In the genomic region with DNA sequence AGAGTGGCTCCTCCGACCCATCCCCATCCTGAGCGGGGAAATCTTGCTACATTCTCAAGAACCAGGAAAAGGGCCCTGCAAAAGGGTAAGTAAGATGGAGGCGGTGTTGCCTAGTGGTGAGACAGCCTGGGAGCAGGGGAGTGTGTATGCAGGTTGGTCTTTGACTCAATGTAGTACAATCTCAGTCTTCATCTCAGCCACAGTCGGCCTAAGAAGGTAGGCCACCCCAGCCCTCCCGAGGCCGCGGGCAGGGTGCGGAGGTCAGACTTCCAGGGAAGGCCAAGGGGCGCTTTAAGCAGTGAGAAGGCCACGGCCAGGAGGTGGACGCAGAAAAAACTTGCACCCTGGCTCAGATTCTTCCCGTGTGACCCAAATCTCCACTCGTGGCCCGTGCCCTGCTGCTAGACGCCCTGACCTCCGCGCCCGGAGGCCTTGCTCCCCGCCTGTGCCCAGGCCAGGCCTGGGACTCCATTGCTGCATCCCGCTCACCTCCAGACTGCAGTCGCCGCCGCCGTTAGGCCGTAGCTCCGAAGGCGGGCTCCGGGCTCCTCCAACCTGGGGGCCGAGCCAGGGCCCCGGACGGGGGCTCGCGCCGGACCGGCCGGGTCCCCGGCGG, we compare ENCODE assay signal across 8 cellular contexts. TPM values are rescaled to one million over a fixed set of nuclear protein-coding genes. Genes with fewer than 3 reads are reported as not detected.
DNase-seq lines count a peak whose midpoint lies in the region; ATAC-seq and TF ChIP-seq lines count a peak whose summit lies in the region.

No MANE protein-coding gene starts in this region.

- H2AFZ ChIP-seq in mammary epithelial cell (ENCODE audit: low read depth, low read length) = peak overlapping the region; percentile 94

- H3K4me2 ChIP-seq in mammary epithelial cell (ENCODE audit: insufficient read depth, low read depth, low read length) = peak overlapping the region; percentile 99

- no peak for TF ChIP-seq CTCF in AG09309 (IDR thresholded peaks at IDR 0.05; ENCODE audit: control insufficient read depth, insufficient read depth, low read depth, low read length, missing control alignments)
- TF ChIP-seq CTCF in GM12875 (IDR thresholded peaks at IDR 0.05; ENCODE audit: borderline replicate concordance, insufficient read depth, low read depth, low read length) = no peak
- TF ChIP-seq CTCF in mammary epithelial cell (conservative IDR thresholded peaks at IDR 0.05 in 1 of 2, IDR thresholded peaks at IDR 0.05 in 1 of 2; ENCODE audit: extremely low read depth in 1 of 2, insufficient read depth in 1 of 2, low read depth in 1 of 2, low read length in 2 of 2) = no peak
- no peak for TF ChIP-seq CTCF in liver (IDR thresholded peaks at IDR 0.05; ENCODE audit: low read depth, low read length, missing input control)
- TF ChIP-seq CTCF in tibial artery (IDR thresholded peaks at IDR 0.05) = no peak

- 16% methylated on average over 11 of the region's 38 CpGs for WGBS in mammary epithelial cell (ENCODE audit: low coverage, missing lambda C conversion rate)
- WGBS in liver = 9% methylated on average over 38 of the region's 38 CpGs

- dilution Hi-C loops in mammary epithelial cell (cut with HindIII; ENCODE audit: low sequenced_read_pairs) = no loop called here

- H3K27ac ChIP-seq in mammary epithelial cell (ENCODE audit: insufficient read depth, low read depth, low read length) (peak overlapping the region; percentile 67), liver (ENCODE audit: low read depth in 1 of 2, low read length in 2 of 2) (peak overlapping the region in 1 of 2 donors; percentile 92), tibial artery (peak overlapping the region; percentile 90 to 92)

- H3K9me3 ChIP-seq in mammary epithelial cell (replicated peaks; ENCODE audit: insufficient read depth, low read length) (no peaks in the 10 kb centered on the region), liver (ENCODE audit: control insufficient read depth in 4 of 4, low read length in 3 of 4) (no peaks in the 10 kb centered on the region), tibial artery (no peaks in the 10 kb centered on the region)

- peak overlapping the region; percentile 86 for H3K9ac ChIP-seq in mammary epithelial cell (ENCODE audit: insufficient read depth, low read length)
- no peak overlapping the region for H3K9ac ChIP-seq in liver (ENCODE audit: low read depth in 1 of 2, low read length in 2 of 2)

- TF ChIP-seq RAD21 in liver (IDR thresholded peaks at IDR 0.05) = no peak

- ATAC-seq in HG02870 (IDR thresholded peaks at IDR 0.05; ENCODE audit: unreplicated experiment) = peak; percentile 21

- intact Hi-C loops in mammary epithelial cell (cut with micrococcal nuclease) = loop anchor here (2.0 kb wide), 1 partner anchor 68 kb away; no protein-coding TSS in a partner anchor
- intact Hi-C loops in tibial artery (cut with DNase I; ENCODE audit: low total_unique reads) = loop anchor here (2.0 kb wide), 1 partner anchor 14 kb away; the partner anchor contains the start of gene TULP3

- H3K27me3 ChIP-seq in mammary epithelial cell (ENCODE audit: insufficient read depth, low read length) (no peaks in the 10 kb centered on the region), liver (ENCODE audit: control insufficient read depth in 4 of 4, insufficient read depth in 4 of 4, low read length in 3 of 4) (no peaks in the 10 kb centered on the region), tibial artery (no peaks in the 10 kb centered on the region)

- H3K79me2 ChIP-seq in mammary epithelial cell (ENCODE audit: insufficient read depth, low read length) = peaks cover 87% of the 10 kb centered on the region

- CTCF ChIA-PET in mammary epithelial cell (lab: Charles Lee; ENCODE audit: low non-redundant PET) = interaction anchor here (0.6 to 1.1 kb wide), 2 partner anchors 9 to 1371 kb away, joined by 3 to 17 read pairs; no protein-coding TSS in a partner anchor

- no peaks in the 10 kb centered on the region for H4K20me1 ChIP-seq in mammary epithelial cell (ENCODE audit: insufficient read depth, low read length)

- DNase-seq in AG09309 (ENCODE audit: low read depth) (no peak), NOMO-1 treated with dmso at 0.1 percent for 144 hours (lab: John Stamatoyannopoulos, UW; ENCODE audit: unreplicated experiment) (peak; percentile 7), mammary epithelial cell (peak; percentile 48), tibial artery (no peak), hippocampal formation (lab: John Stamatoyannopoulos, UW) (no peak)

- in situ Hi-C loops in mammary epithelial cell (cut with MboI; ENCODE audit: low sequenced_read_pairs in 2 of 2) = loop anchor here in 1 of 2 donors (25.0 kb wide), 1 partner anchor 161 kb away; no protein-coding TSS in a partner anchor

- H3K4me3 ChIP-seq in AG09309 (ENCODE audit: control insufficient read depth, low read depth, low read length) = peak overlapping the region; percentile 65
- peak overlapping the region; percentile 94 for H3K4me3 ChIP-seq in GM12875 (ENCODE audit: low read depth, low read length)
- peak overlapping the region; percentile 63 to 89 (median 77) for H3K4me3 ChIP-seq in mammary epithelial cell (replicated peaks in 1 of 3; ENCODE audit: insufficient read depth in 1 of 3, low read depth in 2 of 3, low read length in 3 of 3)
- peak overlapping the region; percentile 49 to 95 (median 74) for H3K4me3 ChIP-seq in liver (ENCODE audit: low read depth in 1 of 3, low read length in 3 of 3)
- peak overlapping the region; percentile 84 to 90 for H3K4me3 ChIP-seq in tibial artery

- peaks cover 18% of the 10 kb centered on the region for H3K36me3 ChIP-seq in mammary epithelial cell (ENCODE audit: insufficient read depth, low read length)
- no peaks in the 10 kb centered on the region for H3K36me3 ChIP-seq in liver (ENCODE audit: control insufficient read depth in 4 of 4, insufficient read depth in 3 of 4, low read depth in 1 of 4, low read length in 3 of 4)
- H3K36me3 ChIP-seq in tibial artery = no peaks in the 10 kb centered on the region

- BruUV-seq in mammary epithelial cell (replicated peaks; lab: Mats Ljungman, UMichigan) = TSS peak; percentile 24

- H3K4me1 ChIP-seq in mammary epithelial cell (ENCODE audit: insufficient read depth, low read length) = peaks cover 18% of the 10 kb centered on the region
- H3K4me1 ChIP-seq in liver (ENCODE audit: control insufficient read depth in 4 of 4, insufficient read depth in 4 of 4, low read length in 3 of 4) = peaks cover 3 to 17% (median 12%) of the 10 kb centered on the region in 4 donors
- H3K4me1 ChIP-seq in tibial artery = peaks cover 0 to 19% (median 14%) of the 10 kb centered on the region in 4 donors

TF ChIP-seq in liver, 16 proteins besides CTCF, POLR2A, EP300 and RAD21:
- TF ChIP-seq HNF4A (conservative IDR thresholded peaks at IDR 0.05) = no peak
- no peak for TF ChIP-seq GABPA (IDR thresholded peaks at IDR 0.05 in 1 of 2, conservative IDR thresholded peaks at IDR 0.05 in 1 of 2)
- TF ChIP-seq NR2F2 (IDR thresholded peaks at IDR 0.05) = no peak

RNA-seq across cellular contexts. Expression of gene FOXM1, which starts 0.4 kb away (rescaled TPM):
- total RNA-seq in mammary epithelial cell = 10 to 100 TPM in 1 of 2 donors, 1 to 10 TPM in 1; 1.0 to 49.9 TPM
- 38.5 TPM for polyA plus RNA-seq in mammary epithelial cell
- 139 TPM for polyA minus RNA-seq in mammary epithelial cell
- total RNA-seq in liver = 10 to 100 TPM in 1 of 2 donors, not detected in 1; 10.3 TPM
- 1 to 10 TPM in 1 of 2 donors, under 1 TPM in 1; 0.81 to 4.6 TPM for polyA plus RNA-seq in liver

RNA-seq across cellular contexts. Expression of gene RHNO1, which starts 0.5 kb away (rescaled TPM):
- 10 to 100 TPM; 27.0 to 45.1 TPM for total RNA-seq in mammary epithelial cell
- polyA plus RNA-seq in mammary epithelial cell = 37.6 TPM
- polyA minus RNA-seq in mammary epithelial cell = 48.5 TPM
- total RNA-seq in liver = 10 to 100 TPM in 1 of 2 donors, 1 to 10 TPM in 1; 1.4 to 14.5 TPM
- polyA plus RNA-seq in liver = 1 to 10 TPM; 2.2 to 3.5 TPM

RNA-seq across cellular contexts. Expression of gene TULP3, which starts 14.2 kb away (rescaled TPM):
- total RNA-seq in mammary epithelial cell (10 to 100 TPM; 18.5 to 23.3 TPM), liver (1 to 10 TPM; 3.2 to 4.8 TPM)
- polyA plus RNA-seq in mammary epithelial cell (16.1 TPM), liver (1 to 10 TPM; 3.2 to 4.2 TPM)
- polyA minus RNA-seq in mammary epithelial cell = 31.5 TPM

RNA-seq across cellular contexts. Expression of gene TEX52, which starts 19.7 kb away (rescaled TPM):
- not detected for total RNA-seq in mammary epithelial cell
- polyA plus RNA-seq in mammary epithelial cell = not detected
- not detected for polyA minus RNA-seq in mammary epithelial cell
- total RNA-seq in liver = not detected
- not detected for polyA plus RNA-seq in liver

RNA-seq across cellular contexts. Expression of gene NRIP2, which starts 41.7 kb away (rescaled TPM):
- not detected for total RNA-seq in mammary epithelial cell
- polyA plus RNA-seq in mammary epithelial cell = not detected
- polyA minus RNA-seq in mammary epithelial cell = not detected
- total RNA-seq in liver = under 1 TPM; 0.19 to 0.25 TPM
- polyA plus RNA-seq in liver = under 1 TPM; 0.21 to 0.46 TPM

Comparison
In these comparisons a context has a peak if more than half of its experiments do, and no peak if none do; other contexts are left out.
1. DNase-seq: peak in NOMO-1 treated with dmso at 0.1 percent for 144 hours (single experiment) and mammary epithelial cell (single experiment); none in AG09309 (single experiment), tibial artery (0 of 2) and hippocampal formation (0 of 2).
2. Peak in every context shown above with its lines, with median percentiles within 50 percentile points of each other: H3K4me3 ChIP-seq.